ENCODE assay signal across 19 cellular contexts in the genomic region with DNA sequence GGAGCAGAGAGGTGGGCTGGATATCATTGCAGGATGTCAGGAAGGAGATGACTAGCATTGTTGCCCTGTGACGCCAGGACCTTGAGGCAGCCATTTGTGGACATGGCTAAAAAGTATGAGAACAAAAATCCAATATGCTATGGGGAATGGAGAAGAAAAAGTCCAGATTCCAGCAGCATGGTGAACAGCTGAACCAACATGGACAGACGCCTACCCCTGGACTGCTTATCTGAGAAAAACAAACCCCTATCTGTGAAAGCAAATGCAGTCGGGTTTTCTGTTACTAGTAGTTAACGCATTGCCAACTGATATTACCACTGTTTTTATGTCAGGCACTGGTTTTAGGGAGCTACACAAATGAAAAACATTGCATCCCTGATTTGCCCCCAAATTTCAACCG.
DNase-seq lines count a peak whose midpoint lies in the region; ATAC-seq, FAIRE-seq and TF ChIP-seq lines count a peak whose summit lies in the region.
"Had no signal": no experiment of that assay in that cellular context is flagged by ENCODE, and none has a peak within 500 bp of the region (broad histone marks: within the 10 kb centered on the region; RNA-seq: fewer than 3 reads in every experiment).

No MANE protein-coding gene starts in this region.

- no peaks in the 10 kb centered on the region for H4K20me1 ChIP-seq in astrocyte (ENCODE audit: insufficient read depth, low read length)
- H4K20me1 ChIP-seq in H1 (replicated peaks in 1 of 2; ENCODE audit: control insufficient read depth in 1 of 2, insufficient read depth in 2 of 2, low read length in 2 of 2) = no peaks in the 10 kb centered on the region

- H3K4me3 ChIP-seq in cardiac muscle cell (no peak overlapping the region), right atrium auricular region (no peak overlapping the region), astrocyte (ENCODE audit: insufficient read depth, low read depth, low read length) (no peak overlapping the region), H1 (ENCODE audit: extremely low read depth in 1 of 4, insufficient read depth in 2 of 4, low read depth in 3 of 4, low read length in 4 of 4) (no peak overlapping the region)
- H3K4me3 ChIP-seq: A549 had no signal

- H3K36me3 ChIP-seq in cardiac muscle cell = no peaks in the 10 kb centered on the region
- H3K36me3 ChIP-seq in right atrium auricular region = no peaks in the 10 kb centered on the region
- H3K36me3 ChIP-seq in astrocyte (ENCODE audit: insufficient read depth, low read length) = no peaks in the 10 kb centered on the region
- no peaks in the 10 kb centered on the region for H3K36me3 ChIP-seq in H1 (ENCODE audit: control insufficient read depth in 2 of 4, insufficient read depth in 4 of 4, low read length in 3 of 4)

- no peak overlapping the region for H3K9ac ChIP-seq in astrocyte (ENCODE audit: low read length)
- no peak overlapping the region for H3K9ac ChIP-seq in H1 (replicated peaks in 1 of 4; ENCODE audit: extremely low read depth in 1 of 4, low read depth in 3 of 4, low read length in 3 of 4)

- no peak overlapping the region for H4K91ac ChIP-seq in H1 (replicated peaks; ENCODE audit: insufficient read length, low read length)

- no peak for DNase-seq in cardiac muscle cell (ENCODE audit: low read depth in 1 of 2, low spot score in 1 of 2)
- DNase-seq in right atrium auricular region (ENCODE audit: low spot score) = no peak
- DNase-seq in astrocyte (ENCODE audit: low read depth) = no peak
- DNase-seq in H1 (ENCODE audit: low read depth in 1 of 2, low spot score in 2 of 2) = no peak
- DNase-seq in middle frontal gyrus (ENCODE audit: extremely low spot score, low spot score) = no peak
- no peak for DNase-seq in activated effector memory CD4-positive, alpha-beta T cell treated with anti-CD3 and anti-CD28 coated beads, Interleukin-2, amount 50 U/mL, for 16 hours
- DNase-seq in stimulated activated CD8-positive, alpha-beta memory T cell treated with anti-CD3 and anti-CD28 coated beads, Interleukin-4, amount 100 ng/mL, for 48 hours = no peak
- DNase-seq: AML-193; CD4-positive, alpha-beta T cell; DMS79 treated with DMSO at 0.1 percent for 48 hours; GF-D8; GOT3; H9; IMR-90 had no signal

- H3K18ac ChIP-seq in H1 (ENCODE audit: extremely low read depth, low read length) = no peak overlapping the region

- peaks cover 20% of the 10 kb centered on the region for H3K4me1 Mint-ChIP-seq in astrocyte (ENCODE audit: low read depth, unreplicated experiment)

- CTCF ChIA-PET in H1 (lab: Charles Lee; ENCODE audit: partially characterized antibody) = interaction anchor here (1.0 kb wide), 1 partner anchor 12 kb away, joined by 3 read pairs; no protein-coding TSS in a partner anchor

- 88% methylated on average over 5 of the region's 5 CpGs; no CpG with 5 or more reads in 1 of the 2 experiments for WGBS in H1 (ENCODE audit: extremely low coverage in 1 of 2, insufficient coverage in 1 of 2, insufficient read length in 1 of 2, insufficient replicate concordance in 2 of 2, low coverage in 1 of 2, low lambda C conversion rate in 2 of 2, missing lambda C conversion rate in 1 of 2), 2 experiments

- no peak for TF ChIP-seq POLR2A in H1 (IDR thresholded peaks at IDR 0.05; ENCODE audit: control extremely low read depth in 1 of 2, low read depth in 2 of 2, low read length in 2 of 2)

- H3K23ac ChIP-seq in H1 (ENCODE audit: insufficient read length) = no peak overlapping the region

- H3K27ac ChIP-seq in cardiac muscle cell = peak overlapping the region; percentile 26
- no peak overlapping the region for H3K27ac ChIP-seq in right atrium auricular region
- H3K27ac ChIP-seq in astrocyte (ENCODE audit: low read depth, low read length) = peak overlapping the region; percentile 4
- no peak overlapping the region for H3K27ac ChIP-seq in H1 (ENCODE audit: low read depth, low read length)
- H3K27ac ChIP-seq: 22Rv1, A549, C4-2B, HL-60 had no signal

- no peak overlapping the region for H3K14ac ChIP-seq in H1 (ENCODE audit: insufficient read length)

- H3K9me3 ChIP-seq in cardiac muscle cell (ENCODE audit: low read depth) (no peaks in the 10 kb centered on the region), right atrium auricular region (no peaks in the 10 kb centered on the region), astrocyte (ENCODE audit: insufficient read depth, low read depth, low read length) (no peaks in the 10 kb centered on the region), H1 (ENCODE audit: insufficient read depth in 2 of 2, low read depth in 1 of 2, low read length in 1 of 2) (no peaks in the 10 kb centered on the region)
- H3K9me3 ChIP-seq: A549 had no signal

- peak overlapping the region; percentile 84 for H3K27ac Mint-ChIP-seq in astrocyte (ENCODE audit: unreplicated experiment)
- H3K27ac Mint-ChIP-seq: CD4-positive, alpha-beta T cell; H9 had no signal

- H2BK15ac ChIP-seq in H1 (ENCODE audit: low read length) = no peak overlapping the region

- H2AK5ac ChIP-seq in H1 (ENCODE audit: low read depth, low read length) = no peak overlapping the region

- no peaks in the 10 kb centered on the region for H3K9me3 Mint-ChIP-seq in astrocyte (ENCODE audit: unreplicated experiment)
- H3K9me3 Mint-ChIP-seq: CD4-positive, alpha-beta T cell; H9 had no signal

- H3K27me3 Mint-ChIP-seq in astrocyte (ENCODE audit: low read depth, unreplicated experiment) = peaks cover 1% of the 10 kb centered on the region

- no peak overlapping the region for H2AFZ ChIP-seq in astrocyte (ENCODE audit: low read depth, low read length)
- H2AFZ ChIP-seq in H1 (ENCODE audit: low read length) = 0 out of 2 replicates have a peak overlapping the region, but pooled peaks have one; percentile 59

- no peaks in the 10 kb centered on the region for H3K27me3 ChIP-seq in cardiac muscle cell
- H3K27me3 ChIP-seq in right atrium auricular region = no peaks in the 10 kb centered on the region
- no peaks in the 10 kb centered on the region for H3K27me3 ChIP-seq in astrocyte (ENCODE audit: insufficient read depth, low read length)
- H3K27me3 ChIP-seq in H1 (replicated peaks in 1 of 4; ENCODE audit: control insufficient read depth in 3 of 4, extremely low read depth in 1 of 4, insufficient read depth in 3 of 4, low read length in 3 of 4) = no peaks in the 10 kb centered on the region

- no peak overlapping the region for H3K4me3 Mint-ChIP-seq in astrocyte (ENCODE audit: unreplicated experiment)
- H3K4me3 Mint-ChIP-seq: CD4-positive, alpha-beta T cell; H9 had no signal

- H3K4me1 ChIP-seq in cardiac muscle cell (ENCODE audit: low read depth) (peaks cover 12% of the 10 kb centered on the region), right atrium auricular region (peaks cover 0 to 14% of the 10 kb centered on the region in 2 donors), astrocyte (ENCODE audit: insufficient read depth, low read length) (peaks cover 5% of the 10 kb centered on the region), H1 (replicated peaks in 1 of 4; ENCODE audit: control insufficient read depth in 3 of 4, insufficient read depth in 4 of 4, low read length in 3 of 4) (no peaks in the 10 kb centered on the region)
- H3K4me1 ChIP-seq: A549 had no signal

- H2BK12ac ChIP-seq in H1 (ENCODE audit: low read depth, low read length) = no peak overlapping the region

- H3K4ac ChIP-seq in H1 (replicated peaks; ENCODE audit: insufficient read length, low read depth, low read length) = no peak overlapping the region

- TF ChIP-seq EP300 in H1 (IDR thresholded peaks at IDR 0.05; ENCODE audit: borderline replicate concordance in 1 of 2, low read depth in 2 of 2, low read length in 2 of 2) = no peak

- H3K79me2 ChIP-seq in astrocyte (ENCODE audit: insufficient read depth, low read length) (no peaks in the 10 kb centered on the region), H1 (ENCODE audit: control insufficient read depth in 1 of 2, insufficient read depth in 2 of 2, low read length in 2 of 2) (no peaks in the 10 kb centered on the region)

- POLR2A ChIA-PET in H1 (lab: Charles Lee; ENCODE audit: partially characterized antibody) = no interaction called here

- H3K4me2 ChIP-seq in astrocyte (ENCODE audit: low read length) (no peak overlapping the region), H1 (ENCODE audit: insufficient read depth in 1 of 2, low read depth in 2 of 2, low read length in 2 of 2) (no peak overlapping the region)
- H3K4me2 ChIP-seq: A549 had no signal

- ATAC-seq in HG03378 (IDR thresholded peaks at IDR 0.05; ENCODE audit: unreplicated experiment) = no peak
- ATAC-seq: A549 had no signal

- FAIRE-seq in astrocyte (lab: Jason Lieb, UNC) (no peak), H1 (lab: Jason Lieb, UNC) (no peak)
- FAIRE-seq: A549 had no signal

- H3K36me3 Mint-ChIP-seq in astrocyte (ENCODE audit: low read depth, unreplicated experiment) = no peaks in the 10 kb centered on the region

- H4K5ac ChIP-seq in H1 (ENCODE audit: insufficient read length, low read depth, low read length) = no peak overlapping the region

- H2BK120ac ChIP-seq in H1 (replicated peaks; ENCODE audit: low read depth, low read length) = no peak overlapping the region

- H3K56ac ChIP-seq in H1 (replicated peaks; ENCODE audit: insufficient read length, low read depth, low read length) = no peak overlapping the region

- H2BK5ac ChIP-seq in H1 (ENCODE audit: low read depth, low read length) = no peak overlapping the region

- TF ChIP-seq RAD21 in H1 (IDR thresholded peaks at IDR 0.05 in 1 of 2, conservative IDR thresholded peaks at IDR 0.05 in 1 of 2; ENCODE audit: low read depth in 2 of 2, low read length in 2 of 2) = no peak

- H3K79me1 ChIP-seq in H1 (ENCODE audit: low read depth, low read length) = no peaks in the 10 kb centered on the region

- TF ChIP-seq CTCF in cardiac muscle cell (IDR thresholded peaks at IDR 0.05; ENCODE audit: low read depth, low read length) = no peak
- no peak for TF ChIP-seq CTCF in right atrium auricular region (IDR thresholded peaks at IDR 0.05)
- no peak for TF ChIP-seq CTCF in astrocyte (IDR thresholded peaks at IDR 0.05; ENCODE audit: insufficient read depth, low read depth, low read length)
- no peak for TF ChIP-seq CTCF in H1 (IDR thresholded peaks at IDR 0.05; ENCODE audit: control extremely low read depth in 1 of 3, insufficient read depth in 1 of 3, low read depth in 1 of 3, low read length in 3 of 3)

- H4K8ac ChIP-seq in H1 (ENCODE audit: extremely low read depth, insufficient read depth, low read length) = no peak overlapping the region

- no peaks in the 10 kb centered on the region for H3K23me2 ChIP-seq in H1 (ENCODE audit: low read depth, low read length)

- H2BK20ac ChIP-seq in H1 (ENCODE audit: low read length) = no peak overlapping the region

TF ChIP-seq in H1, 55 proteins besides CTCF, POLR2A, EP300 and RAD21 (continues in another document):
- TF ChIP-seq GTF2F1 (IDR thresholded peaks at IDR 0.05; ENCODE audit: borderline replicate concordance, low read depth, low read length) = no peak
- no peak for TF ChIP-seq CREB1 (IDR thresholded peaks at IDR 0.05)
- no peak for TF ChIP-seq ATF3 (IDR thresholded peaks at IDR 0.05; ENCODE audit: insufficient read depth, low read depth, low read length)
- no peak for TF ChIP-seq KDM1A (IDR thresholded peaks at IDR 0.05; ENCODE audit: borderline replicate concordance, low read length)
- TF ChIP-seq EZH2 (IDR thresholded peaks at IDR 0.05; ENCODE audit: low read depth, low read length, severe bottlenecking) = no peak

Comparison
In these comparisons a context has a peak if more than half of its experiments do, and no peak if none do; other contexts are left out.
1. H3K27ac ChIP-seq: peak in cardiac muscle cell (single experiment) and astrocyte (single experiment); none in right atrium auricular region (0 of 2) and H1 (single experiment).